ENCODE assay signal across 37 cellular contexts in the genomic region with DNA sequence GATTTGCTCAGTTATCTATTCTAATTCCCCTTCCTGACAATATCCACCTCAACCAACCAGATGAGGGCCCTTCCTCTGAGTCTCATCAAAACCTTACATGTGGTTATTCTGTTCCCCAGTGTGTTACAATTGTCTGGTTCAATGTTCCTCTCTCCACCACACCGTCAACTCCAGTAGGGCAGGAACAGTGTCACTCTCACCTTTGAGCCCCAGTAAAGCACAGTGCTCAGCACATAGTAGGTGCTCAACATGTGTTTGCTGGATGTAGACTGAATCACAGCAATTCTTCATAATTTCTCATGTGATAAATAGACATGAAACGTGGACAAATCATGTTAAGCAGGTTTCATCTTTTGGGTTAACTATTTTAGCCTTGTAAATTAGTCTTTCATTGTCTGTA.
"Had no signal": no experiment of that assay in that cellular context is flagged by ENCODE, and none has a peak within 500 bp of the region (broad histone marks: within the 10 kb centered on the region; RNA-seq: fewer than 3 reads in every experiment).

No MANE protein-coding gene starts in this region.

- DNase-seq: activated B cell treated with CpG ODN at 0.5 μM for 24 hours; activated CD4-positive, alpha-beta memory T cell treated with anti-CD3 and anti-CD28 coated beads for 36 hours; activated CD4-positive, alpha-beta T cell treated with anti-CD3 and anti-CD28 coated beads for 48 hours; activated CD4-positive, alpha-beta T cell treated with anti-CD3 and anti-CD28 coated beads, Interleukin-2, amount 50 U/mL, for 1 hour; activated CD4-positive, alpha-beta T cell treated with anti-CD3 and anti-CD28 coated beads, Interleukin-2, amount 50 U/mL, for 4 hours; activated CD4-positive, CD25-positive, alpha-beta regulatory T cell treated with anti-CD3 and anti-CD28 coated beads, Interleukin-2, amount 50 U/mL, for 72 hours; activated CD8-positive, alpha-beta memory T cell treated with anti-CD3 and anti-CD28 coated beads, Interleukin-2, amount 50 U/mL, for 4 hours; activated CD8-positive, alpha-beta T cell treated with anti-CD3 and anti-CD28 coated beads for 36 hours; activated effector memory CD4-positive, alpha-beta T cell treated with anti-CD3 and anti-CD28 coated beads, Interleukin-2, amount 50 U/mL, for 16 hours; activated gamma-delta T cell treated with Interleukin-2 at 50 U/mL for 16 hours; activated naive CD4-positive, alpha-beta T cell; activated naive CD4-positive, alpha-beta T cell treated with anti-CD3 and anti-CD28 coated beads for 36 hours; activated naive CD4-positive, alpha-beta T cell treated with anti-CD3 and anti-CD28 coated beads, Interleukin-2, amount 50 U/mL, for 16 hours; activated naive CD8-positive, alpha-beta T cell treated with anti-CD3 and anti-CD28 coated beads for 36 hours; activated T-cell treated with anti-CD3 and anti-CD28 coated beads for 4 hours; activated T-cell treated with anti-CD3 and anti-CD28 coated beads, Interleukin-2, amount 50 U/mL, for 1 hour; activated T-cell treated with anti-CD3 and anti-CD28 coated beads, Interleukin-2, amount 50 U/mL, for 4 hours; activated T-cell treated with anti-CD3 and anti-CD28 coated beads, Interleukin-2, amount 50 U/mL, for 72 hours; adrenal gland; amniotic stem cell; aorta; body of pancreas; brain microvascular endothelial cell; cerebellar nuclear complex; T-helper 1 cell; T-helper 2 cell; T-helper 9 cell had no signal

- H3K27ac ChIP-seq: adrenal gland, body of pancreas, brain microvascular endothelial cell, breast epithelium, VCaP had no signal

- H3K36me3 ChIP-seq: adrenal gland, brain microvascular endothelial cell, breast epithelium had no signal

- H3K9me3 ChIP-seq: adrenal gland, body of pancreas, breast epithelium had no signal

- FAIRE-seq: astrocyte, TTC549 had no signal

- H3K4me3 ChIP-seq: adrenal gland, body of pancreas, breast epithelium had no signal

- H3K9me3 Mint-ChIP-seq: activated B cell treated with CpG ODN at 0.5 μM for 24 hours; activated CD4-positive, alpha-beta memory T cell treated with anti-CD3 and anti-CD28 coated beads for 36 hours; activated CD8-positive, alpha-beta T cell treated with anti-CD3 and anti-CD28 coated beads for 36 hours; activated naive CD4-positive, alpha-beta T cell treated with anti-CD3 and anti-CD28 coated beads for 36 hours; activated naive CD4-positive, alpha-beta T cell treated with anti-CD3 and anti-CD28 coated beads, Interleukin-2, amount 50 U/mL, for 72 hours; activated naive CD8-positive, alpha-beta T cell treated with anti-CD3 and anti-CD28 coated beads for 36 hours; activated T-cell treated with anti-CD3 and anti-CD28 coated beads, Interleukin-2, amount 50 U/mL, for 4 hours; activated T-cell treated with anti-CD3 and anti-CD28 coated beads, Interleukin-2, amount 50 U/mL, for 72 hours; activated T-helper 1 cell treated with anti-CD3 and anti-CD28 coated beads, Interleukin-12 subunit alpha, Interleukin-12 subunit beta, Interleukin-2, Interleukin-4 antibody, amounts not matched to agents 30 ng/mL and 10 ng/mL and 1 ng/mL, durations not matched to agents 14 hours and 24 hours and 36 hours; activated T-helper 17 cell treated with anti-CD3 and anti-CD28 coated beads, Interleukin-2, amount 50 U/mL, for 72 hours; central memory CD8-positive, alpha-beta T cell; T-helper 1 cell treated with Interleukin-12 subunit alpha and Interleukin-12 subunit beta and Interleukin-4 antibody, amounts not matched to agents 30 μg/mL and 1 μg/mL, for 36 hours; T-helper 2 cell treated with Interferon-gamma antibody and Interleukin-4, amounts not matched to agents 5 μg/mL and 100 μg/mL, for 36 hours had no signal

- H3K36me3 Mint-ChIP-seq: activated CD4-positive, alpha-beta memory T cell treated with anti-CD3 and anti-CD28 coated beads for 36 hours; activated naive CD4-positive, alpha-beta T cell treated with anti-CD3 and anti-CD28 coated beads, Interleukin-2, amount 50 U/mL, for 72 hours; activated naive CD8-positive, alpha-beta T cell treated with anti-CD3 and anti-CD28 coated beads for 36 hours had no signal

- H3K4me1 Mint-ChIP-seq: activated B cell treated with CpG ODN at 0.5 μM for 24 hours; activated naive CD8-positive, alpha-beta T cell treated with anti-CD3 and anti-CD28 coated beads for 36 hours; activated T-helper 17 cell treated with anti-CD3 and anti-CD28 coated beads, Interleukin-2, amount 50 U/mL, for 72 hours; central memory CD8-positive, alpha-beta T cell had no signal

- ATAC-seq: activated CD8-positive, alpha-beta T cell treated with anti-CD3 and anti-CD28 coated beads for 36 hours; activated naive CD4-positive, alpha-beta T cell treated with anti-CD3 and anti-CD28 coated beads, Interleukin-2, amount 50 U/mL, for 72 hours; activated T-cell treated with anti-CD3 and anti-CD28 coated beads, Interleukin-2, amount 50 U/mL, for 4 hours; activated T-cell treated with anti-CD3 and anti-CD28 coated beads, Interleukin-2, amount 50 U/mL, for 72 hours; activated T-helper 17 cell treated with anti-CD3 and anti-CD28 coated beads, Interleukin-2, amount 50 U/mL, for 72 hours; body of pancreas had no signal

- H3K27me3 Mint-ChIP-seq: activated B cell treated with CpG ODN at 0.5 μM for 24 hours; activated CD4-positive, alpha-beta memory T cell treated with anti-CD3 and anti-CD28 coated beads for 36 hours; activated CD8-positive, alpha-beta T cell treated with anti-CD3 and anti-CD28 coated beads for 36 hours; activated naive CD8-positive, alpha-beta T cell treated with anti-CD3 and anti-CD28 coated beads for 36 hours; activated T-helper 17 cell treated with anti-CD3 and anti-CD28 coated beads, Interleukin-2, amount 50 U/mL, for 72 hours had no signal

- H3K4me1 ChIP-seq: body of pancreas, breast epithelium had no signal

- H3K4me3 Mint-ChIP-seq: activated B cell treated with CpG ODN at 0.5 μM for 24 hours; activated CD4-positive, alpha-beta memory T cell treated with anti-CD3 and anti-CD28 coated beads for 36 hours; activated CD8-positive, alpha-beta T cell treated with anti-CD3 and anti-CD28 coated beads for 36 hours; activated naive CD4-positive, alpha-beta T cell treated with anti-CD3 and anti-CD28 coated beads for 36 hours; activated naive CD8-positive, alpha-beta T cell treated with anti-CD3 and anti-CD28 coated beads for 36 hours; activated T-cell treated with anti-CD3 and anti-CD28 coated beads, Interleukin-2, amount 50 U/mL, for 4 hours; activated T-cell treated with anti-CD3 and anti-CD28 coated beads, Interleukin-2, amount 50 U/mL, for 72 hours; activated T-helper 1 cell treated with anti-CD3 and anti-CD28 coated beads, Interleukin-12 subunit alpha, Interleukin-12 subunit beta, Interleukin-2, Interleukin-4 antibody, amounts not matched to agents 30 ng/mL and 10 ng/mL and 1 ng/mL, durations not matched to agents 14 hours and 24 hours and 36 hours; activated T-helper 17 cell treated with anti-CD3 and anti-CD28 coated beads, Interleukin-2, amount 50 U/mL, for 72 hours; central memory CD8-positive, alpha-beta T cell; T-helper 1 cell treated with Interleukin-12 subunit alpha and Interleukin-12 subunit beta and Interleukin-4 antibody, amounts not matched to agents 30 μg/mL and 1 μg/mL, for 36 hours; T-helper 2 cell treated with Interferon-gamma antibody and Interleukin-4, amounts not matched to agents 5 μg/mL and 100 μg/mL, for 36 hours had no signal

- H3K27ac Mint-ChIP-seq: activated B cell treated with CpG ODN at 0.5 μM for 24 hours; activated CD4-positive, alpha-beta memory T cell treated with anti-CD3 and anti-CD28 coated beads for 36 hours; activated CD8-positive, alpha-beta T cell treated with anti-CD3 and anti-CD28 coated beads for 36 hours; activated naive CD4-positive, alpha-beta T cell treated with anti-CD3 and anti-CD28 coated beads for 36 hours; activated naive CD4-positive, alpha-beta T cell treated with anti-CD3 and anti-CD28 coated beads, Interleukin-2, amount 50 U/mL, for 72 hours; activated naive CD8-positive, alpha-beta T cell treated with anti-CD3 and anti-CD28 coated beads for 36 hours; activated T-cell treated with anti-CD3 and anti-CD28 coated beads, Interleukin-2, amount 50 U/mL, for 72 hours; activated T-helper 1 cell treated with anti-CD3 and anti-CD28 coated beads, Interleukin-12 subunit alpha, Interleukin-12 subunit beta, Interleukin-2, Interleukin-4 antibody, amounts not matched to agents 30 ng/mL and 10 ng/mL and 1 ng/mL, durations not matched to agents 14 hours and 24 hours and 36 hours; activated T-helper 17 cell treated with anti-CD3 and anti-CD28 coated beads, Interleukin-2, amount 50 U/mL, for 72 hours; T-helper 1 cell treated with Interleukin-12 subunit alpha and Interleukin-12 subunit beta and Interleukin-4 antibody, amounts not matched to agents 30 μg/mL and 1 μg/mL, for 36 hours; T-helper 2 cell treated with Interferon-gamma antibody and Interleukin-4, amounts not matched to agents 5 μg/mL and 100 μg/mL, for 36 hours had no signal

- H3K27me3 ChIP-seq: adrenal gland, body of pancreas, brain microvascular endothelial cell, breast epithelium had no signal
